Comparison of ENCODE assay signal across 1 cellular context in genomic region chr4:123976875-123977274, GRCh38.
TF ChIP-seq lines count a peak whose summit lies in the region.

No MANE protein-coding gene starts in this region.

TF ChIP-seq in GM23338, 12 proteins besides CTCF, POLR2A, EP300 and RAD21 (continued from another document):
- TF ChIP-seq ZNF462 (CRISPR knock-in tag; IDR thresholded peaks at IDR 0.05) (no peak), EZH2 (IDR thresholded peaks at IDR 0.05; ENCODE audit: low read depth, unreplicated experiment) (no peak), POLR2AphosphoS5 (IDR thresholded peaks at IDR 0.05; ENCODE audit: low read depth) (no peak), CREB1 (CRISPR knock-in tag; IDR thresholded peaks at IDR 0.05; ENCODE audit: low read depth) (no peak)
